ENCODE assay signal across 3 cellular contexts in genomic region chr20:2373098-2373497, GRCh38.
TF ChIP-seq lines count a peak whose summit lies in the region.

No MANE protein-coding gene starts in this region.

TF ChIP-seq in HepG2, 621 proteins besides CTCF, POLR2A, EP300 and RAD21:
- TF ChIP-seq HNRNPK (IDR thresholded peaks at IDR 0.05; ENCODE audit: low read depth, low read length, poor library complexity, severe bottlenecking): peak; percentile 35
- no peak for TF ChIP-seq RFXAP (CRISPR knock-in tag; IDR thresholded peaks at IDR 0.05; ENCODE audit: borderline replicate concordance)
- TF ChIP-seq MAFK (conservative IDR thresholded peaks at IDR 0.05 in 1 of 2, IDR thresholded peaks at IDR 0.05 in 1 of 2; ENCODE audit: low read length in 2 of 2): peak; percentile 49 to 80; a peak in 3 of 4 replicates
- TF ChIP-seq MAFF (IDR thresholded peaks at IDR 0.05; ENCODE audit: low read depth, low read length): peak; percentile 47; the same call in 1 of the 2 replicates
- TF ChIP-seq, protein P1, sequence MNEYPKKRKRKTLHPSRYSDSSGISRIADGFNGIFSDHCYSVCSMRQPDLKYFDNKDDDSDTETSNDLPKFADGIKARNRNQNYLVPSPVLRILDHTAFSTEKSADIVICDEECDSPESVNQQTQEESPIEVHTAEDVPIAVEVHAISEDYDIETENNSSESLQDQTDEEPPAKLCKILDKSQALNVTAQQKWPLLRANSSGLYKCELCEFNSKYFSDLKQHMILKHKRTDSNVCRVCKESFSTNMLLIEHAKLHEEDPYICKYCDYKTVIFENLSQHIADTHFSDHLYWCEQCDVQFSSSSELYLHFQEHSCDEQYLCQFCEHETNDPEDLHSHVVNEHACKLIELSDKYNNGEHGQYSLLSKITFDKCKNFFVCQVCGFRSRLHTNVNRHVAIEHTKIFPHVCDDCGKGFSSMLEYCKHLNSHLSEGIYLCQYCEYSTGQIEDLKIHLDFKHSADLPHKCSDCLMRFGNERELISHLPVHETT (CRISPR knock-in tag; conservative IDR thresholded peaks at IDR 0.05): no peak

TF ChIP-seq in A549, 52 proteins besides CTCF, POLR2A, EP300 and RAD21:
- TF ChIP-seq NR3C1 (IDR thresholded peaks at IDR 0.05) (no peak), MAFK (IDR thresholded peaks at IDR 0.05; ENCODE audit: partially characterized antibody) (peak; percentile 57), MAZ (IDR thresholded peaks at IDR 0.05; ENCODE audit: borderline replicate concordance, low read depth, low read length) (no peak), RCOR1 (IDR thresholded peaks at IDR 0.05; ENCODE audit: low read depth, low read length) (no peak)
- TF ChIP-seq, protein P2, sequence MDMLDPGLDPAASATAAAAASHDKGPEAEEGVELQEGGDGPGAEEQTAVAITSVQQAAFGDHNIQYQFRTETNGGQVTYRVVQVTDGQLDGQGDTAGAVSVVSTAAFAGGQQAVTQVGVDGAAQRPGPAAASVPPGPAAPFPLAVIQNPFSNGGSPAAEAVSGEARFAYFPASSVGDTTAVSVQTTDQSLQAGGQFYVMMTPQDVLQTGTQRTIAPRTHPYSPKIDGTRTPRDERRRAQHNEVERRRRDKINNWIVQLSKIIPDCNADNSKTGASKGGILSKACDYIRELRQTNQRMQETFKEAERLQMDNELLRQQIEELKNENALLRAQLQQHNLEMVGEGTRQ (IDR thresholded peaks at IDR 0.05): no peak

TF ChIP-seq in IMR-90, 13 proteins besides CTCF, POLR2A, EP300 and RAD21:
- TF ChIP-seq MAFK (IDR thresholded peaks at IDR 0.05; ENCODE audit: low read depth, low read length) (peak; percentile 27; the same call in 1 of the 2 replicates), SMC3 (IDR thresholded peaks at IDR 0.05; ENCODE audit: low read depth, low read length) (no peak)
